9 cellular contexts compared by ENCODE assay signal in the genomic region with DNA sequence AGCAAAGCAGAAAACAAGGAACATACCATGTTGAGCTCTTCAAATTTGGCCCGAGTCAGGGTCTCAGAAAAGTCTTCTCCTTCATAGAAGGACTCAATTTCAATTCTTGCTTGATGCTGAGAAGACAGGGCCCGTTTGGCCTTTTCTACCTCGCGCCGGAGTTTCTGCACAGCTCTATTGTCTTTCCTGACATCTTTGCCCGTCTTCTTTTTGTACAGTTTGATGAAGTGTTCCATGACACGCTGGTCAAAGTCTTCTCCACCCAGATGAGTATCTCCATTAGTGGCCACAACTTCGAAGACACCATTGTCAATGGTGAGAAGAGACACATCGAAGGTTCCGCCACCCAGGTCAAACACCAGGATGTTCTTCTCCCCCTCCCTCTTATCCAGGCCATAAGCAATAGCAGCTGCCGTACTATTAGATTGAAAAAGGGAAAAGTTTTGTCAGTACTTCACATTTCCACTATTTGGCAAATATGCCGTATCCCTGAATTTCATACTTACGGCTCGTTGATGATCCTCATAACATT. TPM values are rescaled to one million over a fixed set of nuclear protein-coding genes. Genes with fewer than 3 reads are reported as not detected.
A peak's percentile ranks its signal among the peaks of the same experiment; 100 is the strongest.
DNase-seq lines count a peak whose midpoint lies in the region; FAIRE-seq and TF ChIP-seq lines count a peak whose summit lies in the region.
"Had no signal": no experiment of that assay in that cellular context is flagged by ENCODE, and none has a peak within 500 bp of the region (broad histone marks: within the 10 kb centered on the region; RNA-seq: fewer than 3 reads in every experiment).

No MANE protein-coding gene starts in this region.

- no peak overlapping the region for H2AFZ ChIP-seq in endothelial cell of umbilical vein (ENCODE audit: low read depth, low read length)
- H2AFZ ChIP-seq in trophoblast cell (ENCODE audit: insufficient read depth, low read length, poor library complexity): no peak overlapping the region

- H2BK12ac ChIP-seq in trophoblast cell (ENCODE audit: low read length): no peak overlapping the region

- H3K4me3 ChIP-seq in DOHH2 (ENCODE audit: low read length) (peak overlapping the region; percentile 99), endothelial cell of umbilical vein (replicated peaks in 1 of 3; ENCODE audit: insufficient read depth in 1 of 3, low read depth in 1 of 3, low read length in 3 of 3) (peak overlapping the region; percentile 77 to 97 (median 96)), trophoblast cell (ENCODE audit: low read depth, low read length) (peak overlapping the region; percentile 25), H7 (ENCODE audit: insufficient read depth, low read depth, low read length) (no peak overlapping the region; the same call in 1 of the 2 replicates)

- H4K8ac ChIP-seq in trophoblast cell (ENCODE audit: low read depth, low read length): no peak overlapping the region

- peak overlapping the region; percentile 83 for H3K4me2 ChIP-seq in DOHH2 (ENCODE audit: low read length)
- peak overlapping the region; percentile 93 for H3K4me2 ChIP-seq in endothelial cell of umbilical vein (ENCODE audit: insufficient read depth, low read length)
- peak overlapping the region; percentile 45 for H3K4me2 ChIP-seq in trophoblast cell (ENCODE audit: low read length)

- peak overlapping the region; percentile 93 for H3K9ac ChIP-seq in endothelial cell of umbilical vein (replicated peaks; ENCODE audit: extremely low read depth, insufficient read depth, low read length)
- H3K9ac ChIP-seq in trophoblast cell (ENCODE audit: low read length): no peak overlapping the region

- H3K9me3 ChIP-seq in DOHH2 (ENCODE audit: control insufficient read depth, insufficient read depth, low read length) (no peaks in the 10 kb centered on the region), endothelial cell of umbilical vein (replicated peaks; ENCODE audit: control insufficient read depth, insufficient read depth, low read length) (no peaks in the 10 kb centered on the region), trophoblast cell (ENCODE audit: insufficient read depth, low read depth, low read length) (no peaks in the 10 kb centered on the region)

- no TSS peak for BruUV-seq in endothelial cell of umbilical vein (replicated peaks; lab: Mats Ljungman, UMichigan)

- no peaks in the 10 kb centered on the region for H3K27me3 ChIP-seq in DOHH2 (ENCODE audit: control insufficient read depth, low read length)
- no peaks in the 10 kb centered on the region for H3K27me3 ChIP-seq in endothelial cell of umbilical vein (ENCODE audit: control insufficient read depth in 2 of 2, insufficient read depth in 2 of 2, low read length in 2 of 2)
- no peaks in the 10 kb centered on the region for H3K27me3 ChIP-seq in trophoblast cell (ENCODE audit: insufficient read depth, low read length)
- no peaks in the 10 kb centered on the region for H3K27me3 ChIP-seq in H7 (ENCODE audit: control insufficient read depth, insufficient read depth, low read length)
- H3K27me3 ChIP-seq: foreskin keratinocyte had no signal

- no peak overlapping the region for H2AK5ac ChIP-seq in trophoblast cell (ENCODE audit: low read length)

- H4K20me1 ChIP-seq in DOHH2 (ENCODE audit: control insufficient read depth, insufficient read depth, low read depth, low read length) (peaks cover 20% of the 10 kb centered on the region), endothelial cell of umbilical vein (replicated peaks; ENCODE audit: control insufficient read depth, extremely low read depth, insufficient read depth, low read length) (peaks cover 16% of the 10 kb centered on the region)

- TF ChIP-seq CTCF in DOHH2 (IDR thresholded peaks at IDR 0.05; ENCODE audit: low read depth, low read length, poor library complexity, severe bottlenecking): no peak
- no peak for TF ChIP-seq CTCF in endothelial cell of umbilical vein (IDR thresholded peaks at IDR 0.05; ENCODE audit: extremely low read depth in 1 of 2, insufficient read depth in 1 of 2, low read depth in 1 of 2, low read length in 2 of 2)

- WGBS in trophoblast cell (ENCODE audit: extremely low coverage, insufficient coverage, insufficient read length): no CpG with 5 or more reads among the region's 14 CpGs

- H2BK120ac ChIP-seq in trophoblast cell (ENCODE audit: insufficient read depth, low read length, poor library complexity): no peak overlapping the region

- peaks cover 63% of the 10 kb centered on the region for H3F3A ChIP-seq in DOHH2 (ENCODE audit: control insufficient read depth, insufficient read depth)

- no peak overlapping the region for H3K18ac ChIP-seq in trophoblast cell (ENCODE audit: low read length)

- no peak overlapping the region for H3K14ac ChIP-seq in trophoblast cell (ENCODE audit: low read length)

- H3K79me2 ChIP-seq in DOHH2 (ENCODE audit: control insufficient read depth, low read length): peaks cover 71% of the 10 kb centered on the region
- peaks cover 57% of the 10 kb centered on the region for H3K79me2 ChIP-seq in endothelial cell of umbilical vein (ENCODE audit: control insufficient read depth, insufficient read depth, low read length)
- peaks cover 13% of the 10 kb centered on the region for H3K79me2 ChIP-seq in trophoblast cell (ENCODE audit: control insufficient read depth, insufficient read depth, low read length, poor library complexity)

- H3K9me2 ChIP-seq in DOHH2 (replicated peaks; ENCODE audit: control insufficient read depth, low read length): no peaks in the 10 kb centered on the region

- CTCF ChIA-PET in endothelial cell of umbilical vein (lab: Charles Lee): interaction anchor here (0.7 kb wide), 1 partner anchor 383 kb away, joined by 3 read pairs; no protein-coding TSS in a partner anchor

- TF ChIP-seq POLR2A in endothelial cell of umbilical vein (IDR thresholded peaks at IDR 0.05; ENCODE audit: low read depth, low read length) (no peak), H54 (IDR thresholded peaks at IDR 0.05; ENCODE audit: low read depth, low read length) (no peak)

- POLR2A ChIA-PET in endothelial cell of umbilical vein (lab: Charles Lee): interaction anchor here (1.5 kb wide), 1 partner anchor 23 kb away, joined by 4 read pairs; a partner anchor contains a TSS

- H4K12ac ChIP-seq in trophoblast cell (ENCODE audit: low read depth, low read length): no peak overlapping the region

- peak overlapping the region; percentile 49 for H3K4ac ChIP-seq in trophoblast cell (ENCODE audit: low read depth, low read length)

- no peak overlapping the region for H3K23ac ChIP-seq in trophoblast cell (ENCODE audit: low read length)

- dilution Hi-C loops in endothelial cell of umbilical vein (cut with MboI; ENCODE audit: extremely low pct_ligation_motif_present, low sequenced_read_pairs): no loop called here

- H3K9me1 ChIP-seq in endothelial cell of umbilical vein (replicated peaks; ENCODE audit: control insufficient read depth, extremely low read depth, insufficient read depth, low read length): no peaks in the 10 kb centered on the region

- DNase-seq in RKO (ENCODE audit: low spot score) (peak; percentile 31), endothelial cell of umbilical vein (ENCODE audit: low read depth, low spot score) (no peak), trophoblast cell (no peak), GDM1 (lab: John Stamatoyannopoulos, UW) (no peak), H54 (ENCODE audit: insufficient read length, low spot score) (no peak), dermis blood vessel endothelial cell (no peak), H7 (no peak)

- no peak overlapping the region for H2BK5ac ChIP-seq in trophoblast cell (ENCODE audit: low read depth, low read length, poor library complexity)

- FAIRE-seq in endothelial cell of umbilical vein (lab: Jason Lieb, UNC) (no peak), H54 (lab: Jason Lieb, UNC) (no peak)

- intact Hi-C loops in endothelial cell of umbilical vein (cut with micrococcal nuclease): no loop called here

- no peak overlapping the region for H3K27ac ChIP-seq in DOHH2 (ENCODE audit: low read depth, low read length)
- H3K27ac ChIP-seq in endothelial cell of umbilical vein (ENCODE audit: insufficient read depth, low read depth, low read length): no peak overlapping the region
- H3K27ac ChIP-seq in trophoblast cell (ENCODE audit: low read depth, low read length): no peak overlapping the region

- H3K36me3 ChIP-seq in DOHH2 (ENCODE audit: control insufficient read depth, low read length): peaks cover 71% of the 10 kb centered on the region
- H3K36me3 ChIP-seq in endothelial cell of umbilical vein (ENCODE audit: control insufficient read depth in 2 of 2, extremely low read depth in 1 of 2, insufficient read depth in 2 of 2, low read length in 2 of 2): peaks cover 23 to 30% of the 10 kb centered on the region in 2 experiments
- peaks cover 21 to 39% of the 10 kb centered on the region in 2 experiments for H3K36me3 ChIP-seq in trophoblast cell (ENCODE audit: control insufficient read depth in 1 of 2, insufficient read depth in 2 of 2, low read length in 2 of 2)
- H3K36me3 ChIP-seq in H7 (replicated peaks; ENCODE audit: control insufficient read depth, insufficient read depth, low read length): peaks cover 23% of the 10 kb centered on the region

- H3K4me1 ChIP-seq in DOHH2 (ENCODE audit: control insufficient read depth, low read length) (peaks cover 41% of the 10 kb centered on the region), endothelial cell of umbilical vein (ENCODE audit: control insufficient read depth, extremely low read depth, insufficient read depth, low read length) (peaks cover 49% of the 10 kb centered on the region), trophoblast cell (ENCODE audit: control insufficient read depth in 1 of 2, insufficient read depth in 2 of 2, low read length in 2 of 2) (peaks cover 8 to 10% of the 10 kb centered on the region in 2 experiments)

- peaks cover 11% of the 10 kb centered on the region for H3K79me1 ChIP-seq in trophoblast cell (ENCODE audit: low read length)

- H4K91ac ChIP-seq in trophoblast cell (ENCODE audit: low read depth, low read length): no peak overlapping the region

RNA-seq across cellular contexts. Expression of a gene that starts 2.2 kb away (rescaled TPM):
- 514 and 538 TPM in 2 replicates for total RNA-seq in endothelial cell of umbilical vein
- 189 and 247 TPM in 2 replicates for polyA plus RNA-seq in endothelial cell of umbilical vein
- 275 and 318 TPM in 2 replicates for polyA plus RNA-seq in endothelial cell of umbilical vein (2011; cell fraction: cytosol; rRNA removed)
- 277 and 455 TPM in 2 replicates for polyA plus RNA-seq in endothelial cell of umbilical vein (2011; cell fraction: nucleus; rRNA removed)
- polyA plus RNA-seq in endothelial cell of umbilical vein (2012): 581 and 662 TPM in 2 replicates
- polyA minus RNA-seq in endothelial cell of umbilical vein: 317 and 322 TPM in 2 replicates
- 152 TPM for polyA minus RNA-seq in endothelial cell of umbilical vein (2011; cell fraction: cytosol; rRNA and poly(A)+ RNA removed)
- 137 and 160 TPM in 2 replicates for polyA minus RNA-seq in endothelial cell of umbilical vein (2011; cell fraction: nucleus; rRNA and poly(A)+ RNA removed)
- polyA plus RNA-seq in trophoblast cell (2013): 701 and 742 TPM in 2 replicates
- total RNA-seq in dermis blood vessel endothelial cell: 127 and 380 TPM in 2 replicates
- 47.6 and 47.9 TPM in 2 replicates for total RNA-seq in H7 (2014; rRNA removed; shearing (Covaris generic))

RNA-seq across cellular contexts. Expression of a gene that starts 22.6 kb away (rescaled TPM):
- total RNA-seq in endothelial cell of umbilical vein (49.2 and 53.2 TPM in 2 replicates), dermis blood vessel endothelial cell (62.5 and 63.1 TPM in 2 replicates)
- 8.4 and 10.7 TPM in 2 replicates for polyA plus RNA-seq in endothelial cell of umbilical vein
- polyA plus RNA-seq in endothelial cell of umbilical vein (2011; cell fraction: cytosol; rRNA removed): 11.7 and 11.8 TPM in 2 replicates
- polyA plus RNA-seq in endothelial cell of umbilical vein (2011; cell fraction: nucleus; rRNA removed): 41.3 and 42.3 TPM in 2 replicates
- 19.6 and 28.1 TPM in 2 replicates for polyA plus RNA-seq in endothelial cell of umbilical vein (2012)
- polyA minus RNA-seq in endothelial cell of umbilical vein: 49.2 and 51.3 TPM in 2 replicates
- polyA minus RNA-seq in endothelial cell of umbilical vein (2011; cell fraction: cytosol; rRNA and poly(A)+ RNA removed): 46.1 TPM
- 51.1 and 77.1 TPM in 2 replicates for polyA minus RNA-seq in endothelial cell of umbilical vein (2011; cell fraction: nucleus; rRNA and poly(A)+ RNA removed)
- polyA plus RNA-seq in trophoblast cell (2013): 31.6 and 31.8 TPM in 2 replicates
- 22.0 and 28.6 TPM in 2 replicates for total RNA-seq in H7 (2014; rRNA removed; shearing (Covaris generic))

RNA-seq across cellular contexts. Expression of a gene that starts 38.6 kb away (rescaled TPM):
- total RNA-seq in endothelial cell of umbilical vein (18.2 and 19.1 TPM in 2 replicates), dermis blood vessel endothelial cell (19.9 and 20.4 TPM in 2 replicates)
- 23.0 and 23.5 TPM in 2 replicates for polyA plus RNA-seq in endothelial cell of umbilical vein
- polyA plus RNA-seq in endothelial cell of umbilical vein (2011; cell fraction: cytosol; rRNA removed): 32.6 and 35.5 TPM in 2 replicates
- 16.1 and 19.4 TPM in 2 replicates for polyA plus RNA-seq in endothelial cell of umbilical vein (2011; cell fraction: nucleus; rRNA removed)
- 30.5 and 36.5 TPM in 2 replicates for polyA plus RNA-seq in endothelial cell of umbilical vein (2012)
- 18.7 and 22.1 TPM in 2 replicates for polyA minus RNA-seq in endothelial cell of umbilical vein
- 26.9 TPM for polyA minus RNA-seq in endothelial cell of umbilical vein (2011; cell fraction: cytosol; rRNA and poly(A)+ RNA removed)
- 3.6 and 4.6 TPM in 2 replicates for polyA minus RNA-seq in endothelial cell of umbilical vein (2011; cell fraction: nucleus; rRNA and poly(A)+ RNA removed)
- polyA plus RNA-seq in trophoblast cell (2013): 13.4 and 14.1 TPM in 2 replicates
- total RNA-seq in H7 (2014; rRNA removed; shearing (Covaris generic)): 37.7 and 40.6 TPM in 2 replicates

RNA-seq across cellular contexts. Expression of a gene that starts 49.4 kb away (rescaled TPM):
- 42.1 and 42.6 TPM in 2 replicates for total RNA-seq in endothelial cell of umbilical vein
- polyA plus RNA-seq in endothelial cell of umbilical vein: 14.6 and 19.3 TPM in 2 replicates
- polyA plus RNA-seq in endothelial cell of umbilical vein (2011; cell fraction: cytosol; rRNA removed): 21.6 and 22.2 TPM in 2 replicates
- 11.7 and 14.8 TPM in 2 replicates for polyA plus RNA-seq in endothelial cell of umbilical vein (2011; cell fraction: nucleus; rRNA removed)
- 28.8 and 38.7 TPM in 2 replicates for polyA plus RNA-seq in endothelial cell of umbilical vein (2012)
- polyA minus RNA-seq in endothelial cell of umbilical vein: 20.0 and 20.8 TPM in 2 replicates
- 23.9 TPM for polyA minus RNA-seq in endothelial cell of umbilical vein (2011; cell fraction: cytosol; rRNA and poly(A)+ RNA removed)
- polyA minus RNA-seq in endothelial cell of umbilical vein (2011; cell fraction: nucleus; rRNA and poly(A)+ RNA removed): 10.7 and 13.2 TPM in 2 replicates
- 28.3 and 28.4 TPM in 2 replicates for polyA plus RNA-seq in trophoblast cell (2013)
- 16.7 and 28.8 TPM in 2 replicates for total RNA-seq in dermis blood vessel endothelial cell
- total RNA-seq in H7 (2014; rRNA removed; shearing (Covaris generic)): 34.7 and 36.7 TPM in 2 replicates
